Comparison of ENCODE assay signal across 37 cellular contexts in the genomic region with DNA sequence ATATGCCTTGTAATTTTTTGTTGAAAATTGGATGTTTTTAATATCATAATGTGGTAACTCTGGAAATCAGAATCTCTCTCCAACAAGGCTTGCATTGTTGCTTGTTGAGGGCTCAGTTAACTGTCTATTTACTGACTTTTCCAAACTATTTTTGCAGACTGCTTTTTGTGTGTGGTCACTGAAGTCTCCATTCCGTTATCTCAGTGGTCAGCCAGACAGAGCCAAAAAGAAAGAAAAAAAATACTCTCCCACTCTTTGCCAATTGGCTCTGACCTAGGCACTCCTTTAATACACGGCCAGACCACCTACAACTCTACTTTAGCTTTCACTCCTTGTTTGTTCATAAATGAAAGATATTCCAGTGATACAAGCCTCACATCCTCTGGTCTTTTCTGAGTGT.
"Had no signal": no experiment of that assay in that cellular context is flagged by ENCODE, and none has a peak within 500 bp of the region (broad histone marks: within the 10 kb centered on the region; RNA-seq: fewer than 3 reads in every experiment).

No MANE protein-coding gene starts in this region.

- H3K4me1 ChIP-seq: adrenal gland had no signal

- DNase-seq: activated B cell treated with CpG ODN at 0.5 μM for 24 hours; activated CD4-positive, alpha-beta memory T cell treated with anti-CD3 and anti-CD28 coated beads for 36 hours; activated CD4-positive, alpha-beta T cell treated with anti-CD3 and anti-CD28 coated beads for 4 hours; activated CD4-positive, alpha-beta T cell treated with anti-CD3 and anti-CD28 coated beads, Interleukin-2, amount 10 ng/mL, durations not matched to agents 24 days and 14 days; activated CD4-positive, alpha-beta T cell treated with anti-CD3 and anti-CD28 coated beads, Interleukin-2, amount 50 U/mL, for 1 hour; activated CD4-positive, alpha-beta T cell treated with anti-CD3 and anti-CD28 coated beads, Interleukin-2, amount 50 U/mL, for 4 hours; activated CD4-positive, CD25-positive, alpha-beta regulatory T cell treated with anti-CD3 and anti-CD28 coated beads, Interleukin-2, amount 50 U/mL, for 72 hours; activated CD8-positive, alpha-beta memory T cell treated with anti-CD3 and anti-CD28 coated beads, Interleukin-2, amount 50 U/mL, for 4 hours; activated CD8-positive, alpha-beta T cell treated with anti-CD3 and anti-CD28 coated beads for 36 hours; activated effector memory CD4-positive, alpha-beta T cell treated with anti-CD3 and anti-CD28 coated beads, Interleukin-2, amount 50 U/mL, for 16 hours; activated gamma-delta T cell treated with Interleukin-2 at 50 U/mL for 16 hours; activated naive CD4-positive, alpha-beta T cell; activated naive CD4-positive, alpha-beta T cell treated with anti-CD3 and anti-CD28 coated beads for 36 hours; activated naive CD4-positive, alpha-beta T cell treated with anti-CD3 and anti-CD28 coated beads, Interleukin-2, amount 50 U/mL, for 16 hours; activated naive CD8-positive, alpha-beta T cell treated with anti-CD3 and anti-CD28 coated beads for 36 hours; activated T-cell treated with anti-CD3 and anti-CD28 coated beads for 4 hours; activated T-cell treated with anti-CD3 and anti-CD28 coated beads, Interleukin-2, amount 50 U/mL, for 1 hour; activated T-cell treated with anti-CD3 and anti-CD28 coated beads, Interleukin-2, amount 50 U/mL, for 4 hours; activated T-cell treated with anti-CD3 and anti-CD28 coated beads, Interleukin-2, amount 50 U/mL, for 72 hours; adrenal gland; amniotic stem cell; aorta; central memory CD4-positive, alpha-beta T cell; cerebellar nuclear complex; T-helper 1 cell; T-helper 2 cell; T-helper 9 cell had no signal

- H3K4me3 ChIP-seq: adrenal gland, cardiac muscle cell had no signal

- H3K9me3 Mint-ChIP-seq: activated B cell treated with CpG ODN at 0.5 μM for 24 hours; activated CD4-positive, alpha-beta memory T cell treated with anti-CD3 and anti-CD28 coated beads for 36 hours; activated CD4-positive, alpha-beta T cell treated with anti-CD3 and anti-CD28 coated beads, Interleukin-2, amount 10 ng/mL, durations not matched to agents 24 days and 14 days; activated CD8-positive, alpha-beta T cell treated with anti-CD3 and anti-CD28 coated beads for 36 hours; activated naive CD4-positive, alpha-beta T cell treated with anti-CD3 and anti-CD28 coated beads for 36 hours; activated naive CD4-positive, alpha-beta T cell treated with anti-CD3 and anti-CD28 coated beads, Interleukin-2, amount 50 U/mL, for 72 hours; activated naive CD8-positive, alpha-beta T cell treated with anti-CD3 and anti-CD28 coated beads for 36 hours; activated T-cell treated with anti-CD3 and anti-CD28 coated beads, Interleukin-2, amount 50 U/mL, for 4 hours; activated T-cell treated with anti-CD3 and anti-CD28 coated beads, Interleukin-2, amount 50 U/mL, for 72 hours; activated T-helper 1 cell treated with anti-CD3 and anti-CD28 coated beads, Interleukin-12 subunit alpha, Interleukin-12 subunit beta, Interleukin-2, Interleukin-4 antibody, amounts not matched to agents 30 ng/mL and 10 ng/mL and 1 ng/mL, durations not matched to agents 14 hours and 24 hours and 36 hours; activated T-helper 17 cell treated with anti-CD3 and anti-CD28 coated beads, Interleukin-2, amount 50 U/mL, for 72 hours; brain; T-helper 1 cell treated with Interleukin-12 subunit alpha and Interleukin-12 subunit beta and Interleukin-4 antibody, amounts not matched to agents 30 μg/mL and 1 μg/mL, for 36 hours; T-helper 2 cell treated with Interferon-gamma antibody and Interleukin-4, amounts not matched to agents 5 μg/mL and 100 μg/mL, for 36 hours had no signal

- H3K36me3 Mint-ChIP-seq: activated naive CD4-positive, alpha-beta T cell treated with anti-CD3 and anti-CD28 coated beads, Interleukin-2, amount 50 U/mL, for 72 hours had no signal

- H3K4me1 Mint-ChIP-seq: activated B cell treated with CpG ODN at 0.5 μM for 24 hours; activated CD4-positive, alpha-beta T cell treated with anti-CD3 and anti-CD28 coated beads, Interleukin-2, amount 10 ng/mL, durations not matched to agents 24 days and 14 days; activated naive CD8-positive, alpha-beta T cell treated with anti-CD3 and anti-CD28 coated beads for 36 hours; activated T-helper 17 cell treated with anti-CD3 and anti-CD28 coated beads, Interleukin-2, amount 50 U/mL, for 72 hours; brain had no signal

- H3K27me3 Mint-ChIP-seq: activated B cell treated with CpG ODN at 0.5 μM for 24 hours; activated CD4-positive, alpha-beta memory T cell treated with anti-CD3 and anti-CD28 coated beads for 36 hours; activated CD4-positive, alpha-beta T cell treated with anti-CD3 and anti-CD28 coated beads, Interleukin-2, amount 10 ng/mL, durations not matched to agents 24 days and 14 days; activated CD8-positive, alpha-beta T cell treated with anti-CD3 and anti-CD28 coated beads for 36 hours; activated naive CD8-positive, alpha-beta T cell treated with anti-CD3 and anti-CD28 coated beads for 36 hours; activated T-helper 17 cell treated with anti-CD3 and anti-CD28 coated beads, Interleukin-2, amount 50 U/mL, for 72 hours; brain had no signal

- H3K9me3 ChIP-seq: adrenal gland had no signal

- FAIRE-seq: bronchial epithelial cell, TTC549 had no signal

- H3K27ac ChIP-seq: adrenal gland, cardiac muscle cell, VCaP had no signal

- H3K36me3 ChIP-seq: adrenal gland, cardiac muscle cell had no signal

- ATAC-seq: activated CD8-positive, alpha-beta T cell treated with anti-CD3 and anti-CD28 coated beads for 36 hours; activated naive CD4-positive, alpha-beta T cell treated with anti-CD3 and anti-CD28 coated beads, Interleukin-2, amount 50 U/mL, for 72 hours; activated T-cell treated with anti-CD3 and anti-CD28 coated beads, Interleukin-2, amount 50 U/mL, for 4 hours; activated T-cell treated with anti-CD3 and anti-CD28 coated beads, Interleukin-2, amount 50 U/mL, for 72 hours; activated T-helper 17 cell treated with anti-CD3 and anti-CD28 coated beads, Interleukin-2, amount 50 U/mL, for 72 hours had no signal

- H3K27ac Mint-ChIP-seq: activated B cell treated with CpG ODN at 0.5 μM for 24 hours; activated CD4-positive, alpha-beta memory T cell treated with anti-CD3 and anti-CD28 coated beads for 36 hours; activated CD4-positive, alpha-beta T cell treated with anti-CD3 and anti-CD28 coated beads, Interleukin-2, amount 10 ng/mL, durations not matched to agents 24 days and 14 days; activated CD8-positive, alpha-beta T cell treated with anti-CD3 and anti-CD28 coated beads for 36 hours; activated naive CD4-positive, alpha-beta T cell treated with anti-CD3 and anti-CD28 coated beads for 36 hours; activated naive CD4-positive, alpha-beta T cell treated with anti-CD3 and anti-CD28 coated beads, Interleukin-2, amount 50 U/mL, for 72 hours; activated naive CD8-positive, alpha-beta T cell treated with anti-CD3 and anti-CD28 coated beads for 36 hours; activated T-cell treated with anti-CD3 and anti-CD28 coated beads, Interleukin-2, amount 50 U/mL, for 72 hours; activated T-helper 1 cell treated with anti-CD3 and anti-CD28 coated beads, Interleukin-12 subunit alpha, Interleukin-12 subunit beta, Interleukin-2, Interleukin-4 antibody, amounts not matched to agents 30 ng/mL and 10 ng/mL and 1 ng/mL, durations not matched to agents 14 hours and 24 hours and 36 hours; activated T-helper 17 cell treated with anti-CD3 and anti-CD28 coated beads, Interleukin-2, amount 50 U/mL, for 72 hours; brain; T-helper 1 cell treated with Interleukin-12 subunit alpha and Interleukin-12 subunit beta and Interleukin-4 antibody, amounts not matched to agents 30 μg/mL and 1 μg/mL, for 36 hours; T-helper 2 cell treated with Interferon-gamma antibody and Interleukin-4, amounts not matched to agents 5 μg/mL and 100 μg/mL, for 36 hours had no signal

- H3K4me3 Mint-ChIP-seq: activated B cell treated with CpG ODN at 0.5 μM for 24 hours; activated CD4-positive, alpha-beta memory T cell treated with anti-CD3 and anti-CD28 coated beads for 36 hours; activated CD4-positive, alpha-beta T cell treated with anti-CD3 and anti-CD28 coated beads, Interleukin-2, amount 10 ng/mL, durations not matched to agents 24 days and 14 days; activated CD8-positive, alpha-beta T cell treated with anti-CD3 and anti-CD28 coated beads for 36 hours; activated naive CD4-positive, alpha-beta T cell treated with anti-CD3 and anti-CD28 coated beads for 36 hours; activated naive CD8-positive, alpha-beta T cell treated with anti-CD3 and anti-CD28 coated beads for 36 hours; activated T-cell treated with anti-CD3 and anti-CD28 coated beads, Interleukin-2, amount 50 U/mL, for 4 hours; activated T-cell treated with anti-CD3 and anti-CD28 coated beads, Interleukin-2, amount 50 U/mL, for 72 hours; activated T-helper 1 cell treated with anti-CD3 and anti-CD28 coated beads, Interleukin-12 subunit alpha, Interleukin-12 subunit beta, Interleukin-2, Interleukin-4 antibody, amounts not matched to agents 30 ng/mL and 10 ng/mL and 1 ng/mL, durations not matched to agents 14 hours and 24 hours and 36 hours; activated T-helper 17 cell treated with anti-CD3 and anti-CD28 coated beads, Interleukin-2, amount 50 U/mL, for 72 hours; brain; T-helper 1 cell treated with Interleukin-12 subunit alpha and Interleukin-12 subunit beta and Interleukin-4 antibody, amounts not matched to agents 30 μg/mL and 1 μg/mL, for 36 hours; T-helper 2 cell treated with Interferon-gamma antibody and Interleukin-4, amounts not matched to agents 5 μg/mL and 100 μg/mL, for 36 hours had no signal

- H3K27me3 ChIP-seq: adrenal gland, cardiac muscle cell had no signal
